1 cellular context compared by ENCODE assay signal in the genomic region with DNA sequence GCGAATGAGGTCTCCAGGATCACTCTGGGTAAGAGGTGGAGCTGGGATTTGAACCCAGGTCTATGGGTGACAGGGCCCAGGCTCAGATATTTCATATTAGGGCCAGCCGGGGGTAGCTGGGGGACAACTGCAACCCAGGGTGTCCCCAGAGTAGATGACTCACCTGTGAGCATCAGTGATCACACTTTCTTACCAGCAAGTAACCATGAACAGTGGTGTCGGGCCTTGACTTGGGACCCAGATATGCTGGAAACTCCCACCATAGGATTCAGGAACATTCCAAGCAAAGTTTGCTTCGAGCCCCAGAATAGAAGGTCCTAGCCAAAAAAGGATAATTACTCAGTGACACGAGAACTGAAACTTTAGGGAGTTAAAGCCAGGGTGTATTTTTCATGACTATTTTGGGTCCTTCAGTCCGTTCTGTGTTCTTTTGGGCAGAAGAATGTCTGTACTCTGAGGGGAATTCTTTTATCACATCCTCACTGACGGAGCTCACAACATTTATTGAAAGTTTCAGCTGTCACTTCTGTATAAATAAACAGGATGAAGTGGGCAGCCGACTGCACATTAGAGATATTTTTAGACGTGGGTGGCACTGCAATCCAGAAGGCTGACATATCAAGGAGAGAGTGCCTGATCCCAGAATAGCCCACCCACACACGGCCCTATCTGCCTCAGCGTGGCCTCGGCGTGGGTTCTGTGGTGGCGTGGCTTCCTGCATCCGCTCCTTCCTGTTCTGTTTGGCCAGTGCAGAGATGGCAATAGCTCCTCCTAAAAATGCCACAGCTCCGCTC.
TF ChIP-seq lines count a peak whose summit lies in the region.

No MANE protein-coding gene starts in this region.

TF ChIP-seq in GM23338, 12 proteins besides CTCF, POLR2A, EP300 and RAD21 (continued from another document):
- TF ChIP-seq, protein P1, sequence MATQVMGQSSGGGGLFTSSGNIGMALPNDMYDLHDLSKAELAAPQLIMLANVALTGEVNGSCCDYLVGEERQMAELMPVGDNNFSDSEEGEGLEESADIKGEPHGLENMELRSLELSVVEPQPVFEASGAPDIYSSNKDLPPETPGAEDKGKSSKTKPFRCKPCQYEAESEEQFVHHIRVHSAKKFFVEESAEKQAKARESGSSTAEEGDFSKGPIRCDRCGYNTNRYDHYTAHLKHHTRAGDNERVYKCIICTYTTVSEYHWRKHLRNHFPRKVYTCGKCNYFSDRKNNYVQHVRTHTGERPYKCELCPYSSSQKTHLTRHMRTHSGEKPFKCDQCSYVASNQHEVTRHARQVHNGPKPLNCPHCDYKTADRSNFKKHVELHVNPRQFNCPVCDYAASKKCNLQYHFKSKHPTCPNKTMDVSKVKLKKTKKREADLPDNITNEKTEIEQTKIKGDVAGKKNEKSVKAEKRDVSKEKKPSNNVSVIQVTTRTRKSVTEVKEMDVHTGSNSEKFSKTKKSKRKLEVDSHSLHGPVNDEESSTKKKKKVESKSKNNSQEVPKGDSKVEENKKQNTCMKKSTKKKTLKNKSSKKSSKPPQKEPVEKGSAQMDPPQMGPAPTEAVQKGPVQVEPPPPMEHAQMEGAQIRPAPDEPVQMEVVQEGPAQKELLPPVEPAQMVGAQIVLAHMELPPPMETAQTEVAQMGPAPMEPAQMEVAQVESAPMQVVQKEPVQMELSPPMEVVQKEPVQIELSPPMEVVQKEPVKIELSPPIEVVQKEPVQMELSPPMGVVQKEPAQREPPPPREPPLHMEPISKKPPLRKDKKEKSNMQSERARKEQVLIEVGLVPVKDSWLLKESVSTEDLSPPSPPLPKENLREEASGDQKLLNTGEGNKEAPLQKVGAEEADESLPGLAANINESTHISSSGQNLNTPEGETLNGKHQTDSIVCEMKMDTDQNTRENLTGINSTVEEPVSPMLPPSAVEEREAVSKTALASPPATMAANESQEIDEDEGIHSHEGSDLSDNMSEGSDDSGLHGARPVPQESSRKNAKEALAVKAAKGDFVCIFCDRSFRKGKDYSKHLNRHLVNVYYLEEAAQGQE (IDR thresholded peaks at IDR 0.05; ENCODE audit: unreplicated experiment) = no peak
- TF ChIP-seq EZH2phosphoT487 (IDR thresholded peaks at IDR 0.05; ENCODE audit: unreplicated experiment) = no peak
TF ChIP-seq in GM23338: peak in this region for 0.
